25 cellular contexts compared by ENCODE assay signal in genomic region chr1:10617931-10618885, GRCh38.
"Had no signal": no experiment of that assay in that cellular context is flagged by ENCODE, and none has a peak within 500 bp of the region (broad histone marks: within the 10 kb centered on the region; RNA-seq: fewer than 3 reads in every experiment).

No MANE protein-coding gene starts in this region.

- ATAC-seq: left colon; mucosa of descending colon; right lobe of liver; stimulated activated naive B cell treated with anti-CD40 and anti-IgM and Interleukin-4, amounts not matched to agents 10 μg/mL and 1 μg/mL and 100 μg/mL, for 72 hours had no signal

- H3K4me1 Mint-ChIP-seq: activated CD4-positive, alpha-beta memory T cell treated with anti-CD3 and anti-CD28 coated beads, Interleukin-2, amount 10 ng/mL, durations not matched to agents 7 days and 5 days; activated CD4-positive, alpha-beta T cell treated with anti-CD3 and anti-CD28 coated beads, Interleukin-2, amount 10 ng/mL, durations not matched to agents 7 days and 5 days; activated naive CD4-positive, alpha-beta T cell treated with anti-CD3 and anti-CD28 coated beads, Interleukin-2, amount 50 U/mL, for 24 hours; stimulated activated naive B cell treated with anti-CD40 and anti-IgM and Interleukin-4, amounts not matched to agents 10 μg/mL and 1 μg/mL and 100 μg/mL, for 72 hours had no signal

- H3K36me3 ChIP-seq: colonic mucosa, right lobe of liver had no signal

- H3K36me3 Mint-ChIP-seq: natural killer cell treated with Interleukin-12 subunit alpha and Interleukin-12 subunit beta and Interleukin-15 and Interleukin-18, amount 100 ng/mL, for 72 hours had no signal

- H3K27ac ChIP-seq: colonic mucosa, right lobe of liver, skin epidermis, tibial nerve, VCaP had no signal

- DNase-seq: activated CD4-positive, alpha-beta memory T cell treated with anti-CD3 and anti-CD28 coated beads, Interleukin-2, amount 10 ng/mL, durations not matched to agents 7 days and 5 days; activated CD4-positive, alpha-beta T cell treated with anti-CD3 and anti-CD28 coated beads, Interleukin-2, amount 10 ng/mL, durations not matched to agents 7 days and 5 days; activated CD4-positive, CD25-positive, alpha-beta regulatory T cell treated with anti-CD3 and anti-CD28 coated beads, Interleukin-2, amount 50 U/mL, for 72 hours; activated CD8-positive, alpha-beta memory T cell treated with anti-CD3 and anti-CD28 coated beads, Interleukin-2, amount 50 U/mL, for 48 hours; activated T-cell treated with anti-CD3 and anti-CD28 coated beads, Interleukin-2, amount 50 U/mL, for 24 hours; anterior cingulate cortex; colonic mucosa; effector CD8-positive, alpha-beta T cell; left colon; mucosa of descending colon; SK-N-SH; stimulated activated CD4-positive, alpha-beta T cell treated with anti-CD3 and anti-CD28 coated beads, Interleukin-1b, Interleukin-23, amount 100 ng/mL, for 48 hours; stimulated activated CD4-positive, alpha-beta T cell treated with anti-CD3 and anti-CD28 coated beads, Interleukin-4, amount 100 ng/mL, for 4 hours; stimulated activated CD8-positive, alpha-beta memory T cell treated with anti-CD3 and anti-CD28 coated beads, Interleukin-4, amount 100 ng/mL, for 48 hours; stimulated activated naive B cell treated with anti-CD40 and anti-IgM and Interleukin-4, amounts not matched to agents 10 μg/mL and 1 μg/mL and 100 μg/mL, for 72 hours; SW 1271; T-helper 9 cell had no signal

- H3K4me3 Mint-ChIP-seq: activated CD4-positive, alpha-beta memory T cell treated with anti-CD3 and anti-CD28 coated beads, Interleukin-2, amount 10 ng/mL, durations not matched to agents 7 days and 5 days; activated CD4-positive, alpha-beta T cell treated with anti-CD3 and anti-CD28 coated beads, Interleukin-2, amount 10 ng/mL, durations not matched to agents 7 days and 5 days; activated naive CD4-positive, alpha-beta T cell treated with anti-CD3 and anti-CD28 coated beads, Interleukin-2, amount 50 U/mL, for 24 hours; activated T-cell treated with anti-CD3 and anti-CD28 coated beads, Interleukin-2, amount 50 U/mL, for 24 hours; memory B cell; natural killer cell treated with Interleukin-12 subunit alpha and Interleukin-12 subunit beta and Interleukin-15 and Interleukin-18, amount 100 ng/mL, for 72 hours; stimulated activated naive B cell treated with anti-CD40 and anti-IgM and Interleukin-4, amounts not matched to agents 10 μg/mL and 1 μg/mL and 100 μg/mL, for 72 hours; T-helper 1 cell treated with Interleukin-12 subunit alpha and Interleukin-12 subunit beta and Interleukin-4 antibody, amounts not matched to agents 30 μg/mL and 1 μg/mL, for 36 hours had no signal

- H3K27me3 Mint-ChIP-seq: activated CD4-positive, alpha-beta memory T cell treated with anti-CD3 and anti-CD28 coated beads, Interleukin-2, amount 10 ng/mL, durations not matched to agents 7 days and 5 days; activated CD4-positive, alpha-beta T cell treated with anti-CD3 and anti-CD28 coated beads, Interleukin-2, amount 10 ng/mL, durations not matched to agents 7 days and 5 days; activated naive CD4-positive, alpha-beta T cell treated with anti-CD3 and anti-CD28 coated beads, Interleukin-2, amount 50 U/mL, for 24 hours; activated T-cell treated with anti-CD3 and anti-CD28 coated beads, Interleukin-2, amount 50 U/mL, for 24 hours; memory B cell; natural killer cell treated with Interleukin-12 subunit alpha and Interleukin-12 subunit beta and Interleukin-15 and Interleukin-18, amount 100 ng/mL, for 72 hours; stimulated activated naive B cell treated with anti-CD40 and anti-IgM and Interleukin-4, amounts not matched to agents 10 μg/mL and 1 μg/mL and 100 μg/mL, for 72 hours had no signal

- H3K9me3 Mint-ChIP-seq: activated CD4-positive, alpha-beta memory T cell treated with anti-CD3 and anti-CD28 coated beads, Interleukin-2, amount 10 ng/mL, durations not matched to agents 7 days and 5 days; activated CD4-positive, alpha-beta T cell treated with anti-CD3 and anti-CD28 coated beads, Interleukin-2, amount 10 ng/mL, durations not matched to agents 7 days and 5 days; activated naive CD4-positive, alpha-beta T cell treated with anti-CD3 and anti-CD28 coated beads, Interleukin-2, amount 50 U/mL, for 24 hours; activated T-cell treated with anti-CD3 and anti-CD28 coated beads, Interleukin-2, amount 50 U/mL, for 24 hours; memory B cell; natural killer cell treated with Interleukin-12 subunit alpha and Interleukin-12 subunit beta and Interleukin-15 and Interleukin-18, amount 100 ng/mL, for 72 hours; stimulated activated naive B cell treated with anti-CD40 and anti-IgM and Interleukin-4, amounts not matched to agents 10 μg/mL and 1 μg/mL and 100 μg/mL, for 72 hours; T-helper 1 cell treated with Interleukin-12 subunit alpha and Interleukin-12 subunit beta and Interleukin-4 antibody, amounts not matched to agents 30 μg/mL and 1 μg/mL, for 36 hours had no signal

- H3K27me3 ChIP-seq: colonic mucosa, right lobe of liver, tibial nerve had no signal

- H3K4me3 ChIP-seq: colonic mucosa, mucosa of descending colon, right lobe of liver, skin epidermis, tibial nerve had no signal

- H3K9ac ChIP-seq: SK-N-SH had no signal

- H3K4me1 ChIP-seq: colonic mucosa, right lobe of liver had no signal

- H3K27ac Mint-ChIP-seq: activated CD4-positive, alpha-beta memory T cell treated with anti-CD3 and anti-CD28 coated beads, Interleukin-2, amount 10 ng/mL, durations not matched to agents 7 days and 5 days; activated CD4-positive, alpha-beta T cell treated with anti-CD3 and anti-CD28 coated beads, Interleukin-2, amount 10 ng/mL, durations not matched to agents 7 days and 5 days; activated naive CD4-positive, alpha-beta T cell treated with anti-CD3 and anti-CD28 coated beads, Interleukin-2, amount 50 U/mL, for 24 hours; activated T-cell treated with anti-CD3 and anti-CD28 coated beads, Interleukin-2, amount 50 U/mL, for 24 hours; memory B cell; natural killer cell treated with Interleukin-12 subunit alpha and Interleukin-12 subunit beta and Interleukin-15 and Interleukin-18, amount 100 ng/mL, for 72 hours; stimulated activated naive B cell treated with anti-CD40 and anti-IgM and Interleukin-4, amounts not matched to agents 10 μg/mL and 1 μg/mL and 100 μg/mL, for 72 hours; T-helper 1 cell treated with Interleukin-12 subunit alpha and Interleukin-12 subunit beta and Interleukin-4 antibody, amounts not matched to agents 30 μg/mL and 1 μg/mL, for 36 hours had no signal

- H3K9me3 ChIP-seq: colonic mucosa, mucosa of descending colon, right lobe of liver, SK-N-SH, tibial nerve had no signal
